1 cellular context compared by ENCODE assay signal in the genomic region with DNA sequence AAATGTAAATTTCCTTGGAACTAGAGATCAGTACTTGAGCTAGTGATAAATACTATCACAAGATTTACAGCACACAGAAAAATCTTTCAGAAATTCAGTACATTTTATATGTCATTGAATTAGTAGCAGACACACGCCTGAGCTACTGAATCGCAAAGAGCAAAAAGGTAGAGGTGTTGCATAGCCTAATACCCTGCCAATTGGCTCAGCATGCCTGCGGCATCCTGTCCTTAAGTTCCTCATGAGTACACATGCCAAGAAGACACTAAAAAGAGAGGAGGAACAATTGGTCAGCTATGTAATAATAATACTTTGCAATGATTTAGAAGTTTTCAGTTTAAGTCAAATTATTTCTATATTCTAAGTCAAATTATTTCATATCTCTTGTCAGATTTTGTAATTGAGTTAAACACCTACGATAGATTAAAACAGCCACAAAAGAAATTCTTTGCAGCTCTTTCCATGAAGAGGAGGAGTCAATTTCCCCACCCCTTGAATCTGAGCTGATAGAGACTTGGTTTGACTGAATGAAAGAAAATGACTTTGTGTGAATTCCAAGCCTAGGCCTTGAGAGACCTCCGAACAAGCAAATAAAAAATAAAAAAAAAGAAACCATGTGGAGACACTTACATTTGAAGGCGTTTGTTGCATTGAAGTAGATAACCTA.
TF ChIP-seq lines count a peak whose summit lies in the region.

No MANE protein-coding gene starts in this region.

TF ChIP-seq in GM23338, 12 proteins besides CTCF, POLR2A, EP300 and RAD21 (continued from another document):
- TF ChIP-seq, protein P1, sequence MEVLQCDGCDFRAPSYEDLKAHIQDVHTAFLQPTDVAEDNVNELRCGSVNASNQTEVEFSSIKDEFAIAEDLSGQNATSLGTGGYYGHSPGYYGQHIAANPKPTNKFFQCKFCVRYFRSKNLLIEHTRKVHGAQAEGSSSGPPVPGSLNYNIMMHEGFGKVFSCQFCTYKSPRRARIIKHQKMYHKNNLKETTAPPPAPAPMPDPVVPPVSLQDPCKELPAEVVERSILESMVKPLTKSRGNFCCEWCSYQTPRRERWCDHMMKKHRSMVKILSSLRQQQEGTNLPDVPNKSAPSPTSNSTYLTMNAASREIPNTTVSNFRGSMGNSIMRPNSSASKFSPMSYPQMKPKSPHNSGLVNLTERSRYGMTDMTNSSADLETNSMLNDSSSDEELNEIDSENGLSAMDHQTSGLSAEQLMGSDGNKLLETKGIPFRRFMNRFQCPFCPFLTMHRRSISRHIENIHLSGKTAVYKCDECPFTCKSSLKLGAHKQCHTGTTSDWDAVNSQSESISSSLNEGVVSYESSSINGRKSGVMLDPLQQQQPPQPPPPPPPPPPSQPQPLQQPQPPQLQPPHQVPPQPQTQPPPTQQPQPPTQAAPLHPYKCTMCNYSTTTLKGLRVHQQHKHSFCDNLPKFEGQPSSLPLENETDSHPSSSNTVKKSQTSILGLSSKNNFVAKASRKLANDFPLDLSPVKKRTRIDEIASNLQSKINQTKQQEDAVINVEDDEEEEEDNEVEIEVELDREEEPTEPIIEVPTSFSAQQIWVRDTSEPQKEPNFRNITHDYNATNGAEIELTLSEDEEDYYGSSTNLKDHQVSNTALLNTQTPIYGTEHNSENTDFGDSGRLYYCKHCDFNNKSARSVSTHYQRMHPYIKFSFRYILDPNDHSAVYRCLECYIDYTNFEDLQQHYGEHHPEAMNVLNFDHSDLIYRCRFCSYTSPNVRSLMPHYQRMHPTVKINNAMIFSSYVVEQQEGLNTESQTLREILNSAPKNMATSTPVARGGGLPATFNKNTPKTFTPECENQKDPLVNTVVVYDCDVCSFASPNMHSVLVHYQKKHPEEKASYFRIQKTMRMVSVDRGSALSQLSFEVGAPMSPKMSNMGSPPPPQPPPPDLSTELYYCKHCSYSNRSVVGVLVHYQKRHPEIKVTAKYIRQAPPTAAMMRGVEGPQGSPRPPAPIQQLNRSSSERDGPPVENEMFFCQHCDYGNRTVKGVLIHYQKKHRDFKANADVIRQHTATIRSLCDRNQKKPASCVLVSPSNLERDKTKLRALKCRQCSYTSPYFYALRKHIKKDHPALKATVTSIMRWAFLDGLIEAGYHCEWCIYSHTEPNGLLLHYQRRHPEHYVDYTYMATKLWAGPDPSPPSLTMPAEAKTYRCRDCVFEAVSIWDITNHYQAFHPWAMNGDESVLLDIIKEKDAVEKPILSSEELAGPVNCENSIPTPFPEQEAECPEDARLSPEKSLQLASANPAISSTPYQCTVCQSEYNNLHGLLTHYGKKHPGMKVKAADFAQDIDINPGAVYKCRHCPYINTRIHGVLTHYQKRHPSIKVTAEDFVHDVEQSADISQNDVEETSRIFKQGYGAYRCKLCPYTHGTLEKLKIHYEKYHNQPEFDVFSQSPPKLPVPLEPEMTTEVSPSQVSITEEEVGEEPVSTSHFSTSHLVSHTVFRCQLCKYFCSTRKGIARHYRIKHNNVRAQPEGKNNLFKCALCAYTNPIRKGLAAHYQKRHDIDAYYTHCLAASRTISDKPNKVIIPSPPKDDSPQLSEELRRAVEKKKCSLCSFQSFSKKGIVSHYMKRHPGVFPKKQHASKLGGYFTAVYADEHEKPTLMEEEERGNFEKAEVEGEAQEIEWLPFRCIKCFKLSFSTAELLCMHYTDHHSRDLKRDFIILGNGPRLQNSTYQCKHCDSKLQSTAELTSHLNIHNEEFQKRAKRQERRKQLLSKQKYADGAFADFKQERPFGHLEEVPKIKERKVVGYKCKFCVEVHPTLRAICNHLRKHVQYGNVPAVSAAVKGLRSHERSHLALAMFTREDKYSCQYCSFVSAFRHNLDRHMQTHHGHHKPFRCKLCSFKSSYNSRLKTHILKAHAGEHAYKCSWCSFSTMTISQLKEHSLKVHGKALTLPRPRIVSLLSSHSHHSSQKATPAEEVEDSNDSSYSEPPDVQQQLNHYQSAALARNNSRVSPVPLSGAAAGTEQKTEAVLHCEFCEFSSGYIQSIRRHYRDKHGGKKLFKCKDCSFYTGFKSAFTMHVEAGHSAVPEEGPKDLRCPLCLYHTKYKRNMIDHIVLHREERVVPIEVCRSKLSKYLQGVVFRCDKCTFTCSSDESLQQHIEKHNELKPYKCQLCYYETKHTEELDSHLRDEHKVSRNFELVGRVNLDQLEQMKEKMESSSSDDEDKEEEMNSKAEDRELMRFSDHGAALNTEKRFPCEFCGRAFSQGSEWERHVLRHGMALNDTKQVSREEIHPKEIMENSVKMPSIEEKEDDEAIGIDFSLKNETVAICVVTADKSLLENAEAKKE (CRISPR knock-in tag; IDR thresholded peaks at IDR 0.05): no peak
